8 cellular contexts compared by ENCODE assay signal in genomic region chr7:101804642-101805401, GRCh38. TPM values are rescaled to one million over a fixed set of nuclear protein-coding genes. Genes with fewer than 3 reads are reported as not detected.
DNase-seq lines count a peak whose midpoint lies in the region; ATAC-seq and TF ChIP-seq lines count a peak whose summit lies in the region.

No MANE protein-coding gene starts in this region.

- peak; percentile 50 for TF ChIP-seq CTCF in epithelial cell of proximal tubule (conservative IDR thresholded peaks at IDR 0.05; ENCODE audit: low read depth, low read length)

- no peaks in the 10 kb centered on the region for H3K36me3 ChIP-seq in rectal smooth muscle tissue (ENCODE audit: control insufficient read depth, insufficient read depth, low read length)

- H3K4me3 ChIP-seq in epithelial cell of proximal tubule (ENCODE audit: low read depth, low read length) (no peak overlapping the region), rectal smooth muscle tissue (ENCODE audit: low read length) (peak overlapping the region; percentile 15)

- H3K27me3 ChIP-seq in rectal smooth muscle tissue (ENCODE audit: control insufficient read depth, insufficient read depth, low read length): no peaks in the 10 kb centered on the region

- ATAC-seq in HG02588 (IDR thresholded peaks at IDR 0.05; ENCODE audit: unreplicated experiment): no peak

- no peaks in the 10 kb centered on the region for H3K4me1 ChIP-seq in rectal smooth muscle tissue (ENCODE audit: control insufficient read depth, insufficient read depth, low read length)

- peak; percentile 44 for DNase-seq in NCI-H748 (lab: John Stamatoyannopoulos, UW; ENCODE audit: unreplicated experiment)
- no peak for DNase-seq in NCI-H748 treated with DMSO at 0.1 percent for 48 hours (lab: John Stamatoyannopoulos, UW)
- peak; percentile 72 for DNase-seq in NCI-H69 (lab: John Stamatoyannopoulos, UW)
- DNase-seq in epithelial cell of proximal tubule (ENCODE audit: low read depth): no peak
- DNase-seq in NCI-H2029 (lab: John Stamatoyannopoulos, UW): no peak
- DNase-seq in GM19240 (ENCODE audit: insufficient read length, low spot score): no peak

- no peak overlapping the region for H3K27ac ChIP-seq in rectal smooth muscle tissue (ENCODE audit: low read depth, low read length)

- H3K9ac ChIP-seq in rectal smooth muscle tissue (ENCODE audit: low read length): no peak overlapping the region

RNA-seq across cellular contexts. Expression of gene CUX1, which starts 12.6 kb away (rescaled TPM):
- total RNA-seq in epithelial cell of proximal tubule: 24.6 and 37.3 TPM in 2 replicates

Comparison
In these comparisons a context has a peak if more than half of its experiments do, and no peak if none do; other contexts are left out.
1. DNase-seq: peak in NCI-H748 (single experiment) and NCI-H69 (single experiment); none in NCI-H748 treated with DMSO at 0.1 percent for 48 hours (single experiment), epithelial cell of proximal tubule (single experiment), NCI-H2029 (single experiment) and GM19240 (single experiment).